Comparison of ENCODE assay signal across 1 cellular context in genomic region chr1:185645201-185645640, GRCh38.
A peak's percentile ranks its signal among the peaks of the same experiment; 100 is the strongest.
TF ChIP-seq lines count a peak whose summit lies in the region.

No MANE protein-coding gene starts in this region.

TF ChIP-seq in IMR-90, 13 proteins besides CTCF, POLR2A, EP300 and RAD21 (continued from another document):
- TF ChIP-seq, protein P1, sequence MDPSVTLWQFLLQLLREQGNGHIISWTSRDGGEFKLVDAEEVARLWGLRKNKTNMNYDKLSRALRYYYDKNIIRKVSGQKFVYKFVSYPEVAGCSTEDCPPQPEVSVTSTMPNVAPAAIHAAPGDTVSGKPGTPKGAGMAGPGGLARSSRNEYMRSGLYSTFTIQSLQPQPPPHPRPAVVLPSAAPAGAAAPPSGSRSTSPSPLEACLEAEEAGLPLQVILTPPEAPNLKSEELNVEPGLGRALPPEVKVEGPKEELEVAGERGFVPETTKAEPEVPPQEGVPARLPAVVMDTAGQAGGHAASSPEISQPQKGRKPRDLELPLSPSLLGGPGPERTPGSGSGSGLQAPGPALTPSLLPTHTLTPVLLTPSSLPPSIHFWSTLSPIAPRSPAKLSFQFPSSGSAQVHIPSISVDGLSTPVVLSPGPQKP (IDR thresholded peaks at IDR 0.05; ENCODE audit: borderline replicate concordance, low read depth, low read length), result no peak
- TF ChIP-seq CEBPB (IDR thresholded peaks at IDR 0.05; ENCODE audit: low read depth, low read length) (peak; percentile 42; the same call in 1 of the 2 replicates), RFX5 (IDR thresholded peaks at IDR 0.05; ENCODE audit: low read depth, low read length) (no peak)
